Comparison of ENCODE assay signal across 11 cellular contexts in the genomic region with DNA sequence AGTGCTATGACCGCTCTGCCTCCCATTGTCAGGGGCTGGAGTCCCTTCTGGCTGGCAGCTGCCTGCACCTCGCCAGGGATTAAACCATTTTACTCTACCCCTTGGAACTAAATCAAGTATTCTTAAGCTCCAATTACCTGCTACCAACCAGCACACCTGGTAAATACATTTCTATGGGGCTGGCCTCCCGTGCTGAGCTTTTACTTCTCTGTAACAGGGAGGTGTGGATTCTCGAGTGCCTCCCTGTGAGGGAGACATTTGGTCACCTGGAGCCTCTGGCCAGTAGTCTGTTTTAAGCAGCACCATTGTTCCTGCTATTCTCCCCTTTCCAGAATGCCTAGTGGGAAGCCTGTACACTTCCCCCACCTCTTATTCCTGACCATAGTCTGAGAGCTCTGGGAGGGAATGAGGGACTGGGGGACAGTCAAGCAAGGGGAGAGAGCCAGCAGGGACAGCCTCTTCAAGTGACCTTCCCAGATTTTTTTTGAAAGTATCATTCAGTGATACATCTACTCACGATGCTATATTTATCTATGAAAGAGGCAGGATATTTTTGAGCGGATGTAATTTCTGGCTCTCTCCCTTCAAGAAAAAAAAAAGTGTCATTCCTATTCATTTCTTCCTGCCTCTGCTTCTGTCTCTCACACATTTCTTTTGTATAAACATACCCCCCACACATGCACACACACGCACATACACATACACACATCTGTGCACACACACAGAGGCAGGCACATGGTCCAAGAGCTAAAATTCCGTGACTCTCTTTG.
A peak's percentile ranks its signal among the peaks of the same experiment; 100 is the strongest.
DNase-seq lines count a peak whose midpoint lies in the region; ATAC-seq and TF ChIP-seq lines count a peak whose summit lies in the region.
"Had no signal": no experiment of that assay in that cellular context is flagged by ENCODE, and none has a peak within 500 bp of the region (broad histone marks: within the 10 kb centered on the region; RNA-seq: fewer than 3 reads in every experiment).

No MANE protein-coding gene starts in this region.

- H3K79me2 ChIP-seq in osteoblast (ENCODE audit: insufficient read depth, low read length) = no peaks in the 10 kb centered on the region

- no peak for ATAC-seq in HG02623 (IDR thresholded peaks at IDR 0.05; ENCODE audit: unreplicated experiment)

- intact Hi-C loops in esophagus muscularis mucosa (cut with DNase I) = loop anchor here (5.0 kb wide), 4 partner anchors 332 to 462 kb away; a partner anchor contains a TSS
- intact Hi-C loops in thyroid gland (cut with DNase I) = no loop called here

- no peak overlapping the region for H3K4me3 ChIP-seq in esophagus muscularis mucosa
- H3K4me3 ChIP-seq in osteoblast (ENCODE audit: insufficient read depth, low read length) = no peak overlapping the region
- H3K4me3 ChIP-seq in thyroid gland (replicated peaks in 1 of 3) = no peak overlapping the region
- H3K4me3 ChIP-seq: BLaER1, cardiac muscle cell had no signal

- H3K4me1 ChIP-seq in esophagus muscularis mucosa (peaks cover 27 to 61% (median 58%) of the 10 kb centered on the region in 4 donors), osteoblast (ENCODE audit: insufficient read depth, low read length) (peaks cover 3% of the 10 kb centered on the region), thyroid gland (no peaks in the 10 kb centered on the region)
- H3K4me1 ChIP-seq: BLaER1 had no signal

- TF ChIP-seq POLR2A in esophagus muscularis mucosa (IDR thresholded peaks at IDR 0.05; ENCODE audit: low read depth) (no peak), thyroid gland (IDR thresholded peaks at IDR 0.05) (no peak)

- peak overlapping the region; percentile 55 to 82 (median 64) for H3K27ac ChIP-seq in esophagus muscularis mucosa (replicated peaks in 1 of 4)
- H3K27ac ChIP-seq in osteoblast (ENCODE audit: low read depth, low read length) = no peak overlapping the region
- H3K27ac ChIP-seq in thyroid gland = no peak overlapping the region
- H3K27ac ChIP-seq: BLaER1, cardiac muscle cell had no signal

- WGBS in esophagus muscularis mucosa = 55% methylated on average over 8 of the region's 8 CpGs
- WGBS in thyroid gland, 2 donors = 62 to 71% methylated on average over 8 of the region's 8 CpGs

- TF ChIP-seq EP300 in esophagus muscularis mucosa (IDR thresholded peaks at IDR 0.05) = no peak

- DNase-seq in DMS79 (lab: John Stamatoyannopoulos, UW) (peak; percentile 60), NCI-H146 (lab: John Stamatoyannopoulos, UW) (peak; percentile 30), esophagus muscularis mucosa (ENCODE audit: extremely low spot score) (peak; percentile 86), osteoblast (ENCODE audit: insufficient read length, low spot score, missing footprints) (no peak), SW480 (ENCODE audit: low spot score) (no peak), thyroid gland (no peak)
- no peak for DNase-seq in activated CD4-positive, CD25-positive, alpha-beta regulatory T cell treated with anti-CD3 and anti-CD28 coated beads, Interleukin-2, amount 50 U/mL, for 72 hours
- DNase-seq: MM.1S had no signal

- H3K4me2 ChIP-seq in osteoblast (ENCODE audit: insufficient read depth, low read length) = peak overlapping the region; percentile 10
- H3K4me2 ChIP-seq: BLaER1 had no signal

- no peak overlapping the region for H2AFZ ChIP-seq in osteoblast (ENCODE audit: low read length)

- H3K36me3 ChIP-seq in esophagus muscularis mucosa (no peaks in the 10 kb centered on the region), osteoblast (ENCODE audit: insufficient read depth, low read length) (no peaks in the 10 kb centered on the region), thyroid gland (no peaks in the 10 kb centered on the region)
- H3K36me3 ChIP-seq: BLaER1, cardiac muscle cell had no signal

- H3K9me3 ChIP-seq in esophagus muscularis mucosa = no peaks in the 10 kb centered on the region
- no peaks in the 10 kb centered on the region for H3K9me3 ChIP-seq in osteoblast (ENCODE audit: low read depth, low read length)
- H3K9me3 ChIP-seq in thyroid gland = no peaks in the 10 kb centered on the region

- H4K20me1 ChIP-seq in osteoblast (ENCODE audit: insufficient read depth, low read length) = no peaks in the 10 kb centered on the region
- H4K20me1 ChIP-seq: BLaER1 had no signal

- peak in 1 of 3 experiments; percentile 6 for TF ChIP-seq CTCF in esophagus muscularis mucosa (IDR thresholded peaks at IDR 0.05)
- no peak for TF ChIP-seq CTCF in osteoblast (IDR thresholded peaks at IDR 0.05; ENCODE audit: extremely low read depth, low read depth, low read length)
- no peak for TF ChIP-seq CTCF in thyroid gland (IDR thresholded peaks at IDR 0.05)

- H3K27me3 ChIP-seq in esophagus muscularis mucosa (no peaks in the 10 kb centered on the region), osteoblast (ENCODE audit: insufficient read depth, low read length) (no peaks in the 10 kb centered on the region), thyroid gland (no peaks in the 10 kb centered on the region)
- H3K27me3 ChIP-seq: BLaER1, cardiac muscle cell had no signal

Comparison
In these comparisons a context has a peak if more than half of its experiments do, and no peak if none do; other contexts are left out.
1. DNase-seq: peak in DMS79 (single experiment), NCI-H146 (single experiment) and esophagus muscularis mucosa (single experiment); none in osteoblast (single experiment), SW480 (single experiment), activated CD4-positive, CD25-positive, alpha-beta regulatory T cell treated with anti-CD3 and anti-CD28 coated beads, Interleukin-2, amount 50 U/mL, for 72 hours (single experiment) and thyroid gland (0 of 2).
2. H3K27ac ChIP-seq: peak in esophagus muscularis mucosa (4 of 4); none in osteoblast (single experiment) and thyroid gland (0 of 3).